Comparison of ENCODE assay signal across 8 cellular contexts in genomic region chr10:30437039-30437781, GRCh38. TPM values are rescaled to one million over a fixed set of nuclear protein-coding genes. Genes with fewer than 3 reads are reported as not detected.
DNase-seq lines count a peak whose midpoint lies in the region; TF ChIP-seq lines count a peak whose summit lies in the region.

No MANE protein-coding gene starts in this region.

- H3F3A ChIP-seq in PC-9 (ENCODE audit: insufficient read depth, low read depth) = peaks cover 28% of the 10 kb centered on the region; the same call in 1 of the 2 replicates

- peak overlapping the region; percentile 31; the same call in 1 of the 2 replicates for H3K4me3 ChIP-seq in PC-9
- peak overlapping the region; percentile 35 to 55 for H3K4me3 ChIP-seq in duodenal mucosa (ENCODE audit: low read depth in 1 of 2, low read length in 2 of 2)
- H3K4me3 ChIP-seq in neutrophil (ENCODE audit: low read depth in 1 of 2, low read length in 1 of 2) = peak overlapping the region; percentile 86 to 96

- BruUV-seq in PC-9 (replicated peaks; lab: Mats Ljungman, UMichigan) = no TSS peak

- no peaks in the 10 kb centered on the region for H3K9me3 ChIP-seq in PC-9 (ENCODE audit: insufficient read depth, low read depth)
- H3K9me3 ChIP-seq in duodenal mucosa (ENCODE audit: control insufficient read depth in 1 of 2, low read length in 2 of 2) = no peaks in the 10 kb centered on the region
- H3K9me3 ChIP-seq in neutrophil = no peaks in the 10 kb centered on the region

- H3K27me3 ChIP-seq in PC-9 (ENCODE audit: insufficient read depth, low read depth) (no peaks in the 10 kb centered on the region), duodenal mucosa (ENCODE audit: control insufficient read depth in 1 of 2, insufficient read depth in 2 of 2, low read length in 2 of 2) (no peaks in the 10 kb centered on the region), neutrophil (no peaks in the 10 kb centered on the region)

- H3K79me2 ChIP-seq in PC-9 (ENCODE audit: low read depth) = peaks cover 45% of the 10 kb centered on the region

- peak overlapping the region; percentile 22 for H3K9ac ChIP-seq in duodenal mucosa (ENCODE audit: low read depth in 1 of 2, low read length in 2 of 2)

- no peaks in the 10 kb centered on the region; the same call in 1 of the 2 replicates for H4K20me1 ChIP-seq in PC-9 (ENCODE audit: insufficient read depth)

- CTCF ChIA-PET in PC-9 (lab: Charles Lee) = interaction anchor here (0.5 to 0.6 kb wide), 2 partner anchors 18 to 472 kb away, joined by 3 to 4 read pairs; no protein-coding TSS in a partner anchor

- H3K36me3 ChIP-seq in PC-9 (ENCODE audit: low read depth) (peaks cover 26% of the 10 kb centered on the region), duodenal mucosa (ENCODE audit: control insufficient read depth in 1 of 2, insufficient read depth in 2 of 2, low read length in 2 of 2) (peaks cover 8 to 26% of the 10 kb centered on the region in 2 donors), neutrophil (peaks cover 25% of the 10 kb centered on the region)

- H3K27ac ChIP-seq in PC-9 (peak overlapping the region; percentile 66), duodenal mucosa (ENCODE audit: low read depth, low read length) (no peak overlapping the region), neutrophil (peak overlapping the region; percentile 97)

- no peaks in the 10 kb centered on the region for H3K9me2 ChIP-seq in PC-9 (ENCODE audit: insufficient read depth)

- H3K4me1 ChIP-seq in PC-9 (replicated peaks; ENCODE audit: insufficient read depth) (peaks cover 46% of the 10 kb centered on the region), duodenal mucosa (ENCODE audit: control insufficient read depth in 1 of 2, insufficient read depth in 2 of 2, low read length in 2 of 2) (peaks cover 18 to 23% of the 10 kb centered on the region in 2 donors), neutrophil (ENCODE audit: control insufficient read depth in 1 of 2, insufficient read depth in 1 of 2, low read depth in 1 of 2, low read length in 1 of 2) (peaks cover 71 to 73% of the 10 kb centered on the region in 2 experiments)

- no peak overlapping the region for H2AFZ ChIP-seq in PC-9

- intact Hi-C loops in PC-9 (cut with micrococcal nuclease; ENCODE audit: unreplicated experiment) = loop anchor here (2.0 kb wide), 1 partner anchor 14 kb away; no protein-coding TSS in a partner anchor
- intact Hi-C loops in head of caudate nucleus (cut with DNase I) = no loop called here

- peak overlapping the region; percentile 92 for H3K4me2 ChIP-seq in PC-9

- POLR2A ChIA-PET in PC-9 (lab: Charles Lee; ENCODE audit: unreplicated experiment) = interaction anchor here (0.5 to 0.9 kb wide), 4 partner anchors 10 to 500 kb away, joined by 3 to 6 read pairs (median 4); no protein-coding TSS in a partner anchor

- DNase-seq in NCI-H748 (lab: John Stamatoyannopoulos, UW; ENCODE audit: unreplicated experiment) (peak; percentile 20), NCI-H748 treated with DMSO at 0.1 percent for 48 hours (lab: John Stamatoyannopoulos, UW) (no peak), PC-9 (peak in 1 of 2 experiments; percentile 49), head of caudate nucleus (no peak), NCI-H1694 (lab: John Stamatoyannopoulos, UW) (no peak)
- DNase-seq in effector CD4-positive, alpha-beta T cell = no peak

- TF ChIP-seq CTCF in PC-9 (conservative IDR thresholded peaks at IDR 0.05) (no peak), neutrophil (IDR thresholded peaks at IDR 0.05) (no peak)

RNA-seq across cellular contexts. Expression of gene MAP3K8, which starts 3.2 kb away (rescaled TPM):
- total RNA-seq in PC-9 (2021) = 14.3 and 16.4 TPM in 2 replicates

Comparison
In these comparisons a context has a peak if more than half of its experiments do, and no peak if none do; other contexts are left out.
1. H3K4me3 ChIP-seq: peak in every context shown above with its lines; median percentile 91 in neutrophil; 45 in duodenal mucosa; 31 in PC-9.